In the genomic region with DNA sequence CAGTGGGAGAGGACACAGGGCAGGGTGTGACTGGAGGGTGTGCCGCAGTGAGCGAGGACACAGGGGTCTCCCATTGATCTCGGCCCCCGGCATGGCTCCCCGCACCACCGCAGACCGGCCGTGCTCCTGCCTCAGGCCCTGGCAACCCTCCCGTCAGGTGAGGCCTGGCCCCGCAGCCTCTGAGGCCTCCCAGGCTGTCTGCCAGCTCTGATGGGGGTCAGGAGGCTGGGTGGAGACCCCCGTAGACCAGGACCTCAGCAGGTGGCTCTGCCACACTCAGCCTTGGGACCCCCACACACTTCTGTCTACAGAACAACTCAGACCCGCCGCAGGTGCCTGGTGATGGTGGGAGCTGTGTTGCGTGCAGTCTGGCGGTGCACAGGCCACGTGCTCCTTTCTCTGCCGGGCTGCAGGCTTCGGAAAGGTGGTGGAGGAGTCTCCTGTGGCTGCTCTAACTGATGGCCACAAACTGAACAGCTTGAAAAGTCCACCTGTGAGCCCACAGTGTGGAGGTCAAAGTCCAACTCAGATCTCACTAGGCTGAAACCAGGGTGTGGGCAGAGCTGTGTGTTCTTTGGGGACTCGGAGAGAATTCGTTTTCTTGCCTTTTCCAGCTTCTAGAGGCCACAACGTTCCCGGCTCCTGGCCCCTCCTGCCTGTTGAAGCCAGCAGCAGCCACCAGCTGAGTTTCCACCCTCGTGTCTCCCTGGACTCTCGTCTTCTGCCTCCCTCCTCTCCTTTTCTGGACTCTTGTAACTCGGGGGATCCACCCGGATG, we compare ENCODE assay signal across 10 cellular contexts.
DNase-seq lines count a peak whose midpoint lies in the region; ATAC-seq and TF ChIP-seq lines count a peak whose summit lies in the region.
"Had no signal": no experiment of that assay in that cellular context is flagged by ENCODE, and none has a peak within 500 bp of the region (broad histone marks: within the 10 kb centered on the region; RNA-seq: fewer than 3 reads in every experiment).

No MANE protein-coding gene starts in this region.

- TF ChIP-seq RAD21 in IMR-90 (IDR thresholded peaks at IDR 0.05; ENCODE audit: low read length), result no peak

- H2AK9ac ChIP-seq in IMR-90 (replicated peaks; ENCODE audit: low read depth, low read length, poor library complexity), result peak overlapping the region; percentile 66

- H3K4me1 ChIP-seq in IMR-90 (ENCODE audit: control insufficient read depth, insufficient read depth, low read length), result no peaks in the 10 kb centered on the region; the same call in 1 of the 2 replicates
- H3K4me1 ChIP-seq in osteoblast (ENCODE audit: insufficient read depth, low read length), result no peaks in the 10 kb centered on the region

- no peak overlapping the region for H2BK5ac ChIP-seq in IMR-90 (ENCODE audit: low read depth, low read length, poor library complexity, severe bottlenecking)

- no peak for ATAC-seq in IMR-90 (ENCODE audit: low read depth)
- ATAC-seq in left ventricle myocardium superior, result no peak
- no peak for ATAC-seq in HG03108 (IDR thresholded peaks at IDR 0.05; ENCODE audit: unreplicated experiment)

- no peak overlapping the region for H4K8ac ChIP-seq in IMR-90 (ENCODE audit: low read depth in 2 of 2, low read length in 2 of 2)

- H3K27ac ChIP-seq in IMR-90 (ENCODE audit: insufficient read depth, low read length) (no peak overlapping the region), osteoblast (ENCODE audit: low read depth, low read length) (no peak overlapping the region), coronary artery (no peak overlapping the region)
- H3K27ac ChIP-seq: tibial artery had no signal

- H3K79me2 ChIP-seq in osteoblast (ENCODE audit: insufficient read depth, low read length), result no peaks in the 10 kb centered on the region

- no peak overlapping the region for H3K4ac ChIP-seq in IMR-90 (ENCODE audit: low read depth, low read length)

- TF ChIP-seq POLR2A in IMR-90 (IDR thresholded peaks at IDR 0.05; ENCODE audit: low read depth, low read length), result no peak

- in situ Hi-C loops in IMR-90 (cut with MboI; ENCODE audit: low sequenced_read_pairs), result loop anchor here (5.0 kb wide), 2 partner anchors 178 to 237 kb away; no protein-coding TSS in a partner anchor

- H3K4me2 ChIP-seq in IMR-90 (ENCODE audit: low read depth, low read length) (no peak overlapping the region), osteoblast (ENCODE audit: insufficient read depth, low read length) (no peak overlapping the region)

- TF ChIP-seq CTCF in GM20000 (IDR thresholded peaks at IDR 0.05; ENCODE audit: extremely low read depth, missing control alignments), result no peak
- TF ChIP-seq CTCF in IMR-90 (conservative IDR thresholded peaks at IDR 0.05; ENCODE audit: low read depth, low read length), result no peak
- no peak for TF ChIP-seq CTCF in osteoblast (IDR thresholded peaks at IDR 0.05; ENCODE audit: extremely low read depth, low read depth, low read length)
- TF ChIP-seq CTCF in coronary artery (IDR thresholded peaks at IDR 0.05), result no peak

- 79% methylated on average over 14 of the region's 26 CpGs; no CpG with 5 or more reads in 1 of the 2 experiments for WGBS in IMR-90 (ENCODE audit: extremely low coverage in 2 of 2, insufficient read length in 1 of 2), 2 experiments

- DNase-seq in GM20000 (ENCODE audit: low spot score) (peak; percentile 47), IMR-90 (no peak), left ventricle myocardium superior (peak; percentile 31), osteoblast (ENCODE audit: insufficient read length, low spot score, missing footprints) (peak; percentile 79), coronary artery (ENCODE audit: low spot score) (no peak), NCI-H1105 (lab: John Stamatoyannopoulos, UW) (no peak)
- DNase-seq: GOT3, NCI-H1048 had no signal

- dilution Hi-C loops in IMR-90 (cut with HindIII; ENCODE audit: low sequenced_read_pairs, unreplicated experiment), result no loop called here

- H2BK15ac ChIP-seq in IMR-90 (ENCODE audit: low read depth, low read length), result no peak overlapping the region

- intact Hi-C loops in IMR-90 (cut with micrococcal nuclease), result loop anchor here (2.0 kb wide), 1 partner anchor 77 kb away; a partner anchor contains a TSS
- intact Hi-C loops in left ventricle myocardium superior (cut with micrococcal nuclease), result loop anchor here (5.0 to 10.0 kb wide), 4 partner anchors 55 to 235 kb away; no protein-coding TSS in a partner anchor

- H3K36me3 ChIP-seq in IMR-90 (ENCODE audit: control insufficient read depth, insufficient read depth, low read length) (no peaks in the 10 kb centered on the region), osteoblast (ENCODE audit: insufficient read depth, low read length) (no peaks in the 10 kb centered on the region)
- H3K36me3 ChIP-seq: tibial artery had no signal

- no peaks in the 10 kb centered on the region for H3K79me1 ChIP-seq in IMR-90 (ENCODE audit: low read depth in 1 of 2, low read length in 2 of 2)

- POLR2A ChIA-PET in IMR-90 (lab: Charles Lee; ENCODE audit: unreplicated experiment), result no interaction called here

- no peak overlapping the region for H3K23ac ChIP-seq in IMR-90 (ENCODE audit: low read depth, low read length)

- no peak overlapping the region for H2BK120ac ChIP-seq in IMR-90 (ENCODE audit: low read depth, low read length)

- no peaks in the 10 kb centered on the region for H3K9me1 ChIP-seq in IMR-90 (ENCODE audit: insufficient read depth, low read length)

- H3K18ac ChIP-seq in IMR-90 (ENCODE audit: low read depth, low read length), result no peak overlapping the region

- H4K20me1 ChIP-seq in IMR-90 (ENCODE audit: insufficient read depth, low read length) (no peaks in the 10 kb centered on the region), osteoblast (ENCODE audit: insufficient read depth, low read length) (peaks cover 2% of the 10 kb centered on the region)

- H3K27me3 ChIP-seq in IMR-90 (ENCODE audit: control insufficient read depth, insufficient read depth, low read length) (peaks cover 9% of the 10 kb centered on the region; the same call in 1 of the 2 replicates), osteoblast (ENCODE audit: insufficient read depth, low read length) (no peaks in the 10 kb centered on the region)

- CTCF ChIA-PET in IMR-90 (lab: Yijun Ruan, JAX), result interaction anchor here (0.7 to 1.7 kb wide), 3 partner anchors 36 to 179 kb away, joined by 3 to 7 read pairs (median 4); no protein-coding TSS in a partner anchor

- H3K9me3 ChIP-seq in IMR-90 (ENCODE audit: control insufficient read depth, insufficient read depth, low read length), result no peaks in the 10 kb centered on the region
- no peaks in the 10 kb centered on the region for H3K9me3 ChIP-seq in osteoblast (ENCODE audit: low read depth, low read length)
- H3K9me3 ChIP-seq: tibial artery had no signal

- no peak overlapping the region for H2AFZ ChIP-seq in IMR-90 (replicated peaks; ENCODE audit: low read length, poor library complexity)
- no peak overlapping the region for H2AFZ ChIP-seq in osteoblast (ENCODE audit: low read length)

- H3K56ac ChIP-seq in IMR-90 (ENCODE audit: extremely low read depth, insufficient read depth, low read length), result no peak overlapping the region

- H4K5ac ChIP-seq in IMR-90 (ENCODE audit: low read depth, low read length), result no peak overlapping the region

- H3K4me3 ChIP-seq in IMR-90 (ENCODE audit: insufficient read depth, low read depth, low read length) (no peak overlapping the region), osteoblast (ENCODE audit: insufficient read depth, low read length) (no peak overlapping the region), coronary artery (no peak overlapping the region)
- H3K4me3 ChIP-seq: tibial artery had no signal

- no peak overlapping the region for H2BK20ac ChIP-seq in IMR-90 (ENCODE audit: low read depth, low read length)

- no peak overlapping the region for H2AK5ac ChIP-seq in IMR-90 (ENCODE audit: low read depth, low read length)

- no peak overlapping the region for H4K91ac ChIP-seq in IMR-90 (ENCODE audit: insufficient read depth, low read depth, low read length)

- no peak overlapping the region for H3K14ac ChIP-seq in IMR-90 (replicated peaks; ENCODE audit: low read depth, low read length)

- H3K9ac ChIP-seq in IMR-90 (ENCODE audit: low read depth, low read length), result no peak overlapping the region

- no TSS peak for BruUV-seq in IMR-90 (replicated peaks; lab: Mats Ljungman, UMichigan)

TF ChIP-seq in IMR-90, 13 proteins besides CTCF, POLR2A, EP300 and RAD21:
- TF ChIP-seq CEBPB (IDR thresholded peaks at IDR 0.05; ENCODE audit: low read depth, low read length), result no peak
- TF ChIP-seq CHD1 (IDR thresholded peaks at IDR 0.05; ENCODE audit: low read depth, low read length), result no peak
- no peak for TF ChIP-seq NFE2L2 (IDR thresholded peaks at IDR 0.05; ENCODE audit: low read depth, low read length)

Comparison
In these comparisons a context has a peak if more than half of its experiments do, and no peak if none do; other contexts are left out.
1. DNase-seq: peak in GM20000 (single experiment), left ventricle myocardium superior (single experiment) and osteoblast (single experiment); none in IMR-90 (single experiment), coronary artery (single experiment) and NCI-H1105 (single experiment).